In the genomic region with DNA sequence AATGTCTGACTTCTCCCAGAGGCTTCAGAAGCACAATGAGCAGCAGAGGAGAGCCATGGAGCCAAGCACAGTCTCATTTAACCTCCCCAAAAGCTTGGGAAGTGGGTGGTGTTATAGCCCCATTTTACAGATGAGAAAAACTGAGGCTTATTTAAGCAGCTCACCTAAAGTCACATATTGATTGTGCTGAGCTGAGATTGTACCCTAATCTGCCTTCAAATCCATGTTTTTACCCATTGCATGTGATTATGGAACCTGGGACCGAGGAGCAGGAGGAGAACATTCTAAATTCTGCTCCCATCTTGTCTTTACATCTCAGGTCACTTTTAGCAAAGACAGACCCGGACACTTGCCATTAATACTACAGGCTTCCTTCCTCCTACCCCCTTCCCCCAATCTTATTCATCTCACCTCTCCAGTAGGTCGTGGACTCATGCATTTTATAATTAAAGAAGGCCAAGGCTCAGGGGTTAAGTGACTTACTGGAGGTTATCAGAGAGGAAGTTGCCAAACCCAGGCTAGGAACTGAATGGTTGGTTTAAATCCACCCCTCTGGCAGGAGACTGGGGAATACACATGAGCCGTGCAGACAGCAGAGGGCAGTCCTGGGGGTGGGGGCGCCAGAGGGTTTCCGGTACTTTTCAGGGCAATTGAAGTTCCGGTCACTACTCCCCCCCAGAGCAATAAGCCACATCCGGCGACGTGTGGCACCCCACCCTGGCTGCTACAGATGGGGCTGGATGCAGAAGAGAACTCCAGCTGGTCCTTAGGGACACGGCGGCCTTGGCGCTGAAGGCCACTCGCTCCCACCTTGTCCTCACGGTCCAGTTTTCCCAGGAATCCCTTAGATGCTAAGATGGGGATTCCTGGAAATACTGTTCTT, we compare ENCODE assay signal across 11 cellular contexts. TPM values are rescaled to one million over a fixed set of nuclear protein-coding genes. Genes with fewer than 3 reads are reported as not detected.
DNase-seq lines count a peak whose midpoint lies in the region; ATAC-seq and TF ChIP-seq lines count a peak whose summit lies in the region.
"Had no signal": no experiment of that assay in that cellular context is flagged by ENCODE, and none has a peak within 500 bp of the region (broad histone marks: within the 10 kb centered on the region; RNA-seq: fewer than 3 reads in every experiment).

No MANE protein-coding gene starts in this region.

- H3K36me3 ChIP-seq in gastroesophageal sphincter (peaks cover 3 to 57% of the 10 kb centered on the region in 2 donors), psoas muscle (ENCODE audit: insufficient read depth in 1 of 2, low read depth in 1 of 2) (peaks cover 0 to 5% of the 10 kb centered on the region in 2 donors)

- DNase-seq in SKM-1 (lab: John Stamatoyannopoulos, UW; ENCODE audit: unreplicated experiment) (peak; percentile 88), psoas muscle (peak; percentile 58 to 75), T-helper 17 cell (no peak), NCI-H345 (lab: John Stamatoyannopoulos, UW) (no peak), amniotic stem cell (lab: John Stamatoyannopoulos, UW) (no peak), LoVo (ENCODE audit: low spot score) (no peak)
- DNase-seq: activated CD4-positive, alpha-beta T cell treated with anti-CD3 and anti-CD28 coated beads, Interleukin-2, amount 50 U/mL, for 1 hour; stimulated activated CD4-positive, alpha-beta T cell treated with anti-CD3 and anti-CD28 coated beads, Interleukin-12 subunit alpha, Interleukin-12 subunit beta, amount 100 ng/mL, for 4 hours had no signal

- H3K27ac Mint-ChIP-seq in T-helper 17 cell: no peak overlapping the region

- intact Hi-C loops in psoas muscle (cut with DNase I): loop anchor here in 1 of 2 donors (5.0 to 10.0 kb wide), 2 partner anchors 113 to 165 kb away; no protein-coding TSS in a partner anchor

- 17 to 26% methylated on average over 2 to 3 of the region's 15 CpGs for WGBS in gastroesophageal sphincter (ENCODE audit: low coverage in 1 of 2), 2 donors
- 52 to 56% (median 55%) methylated on average over 15 of the region's 15 CpGs for WGBS in psoas muscle, 3 donors

- H3K27me3 ChIP-seq in gastroesophageal sphincter: no peaks in the 10 kb centered on the region
- no peaks in the 10 kb centered on the region for H3K27me3 ChIP-seq in psoas muscle (ENCODE audit: insufficient read depth in 3 of 3, low read length in 2 of 3)

- TF ChIP-seq POLR2A in gastroesophageal sphincter (IDR thresholded peaks at IDR 0.05): peak; percentile 16

- no peak for TF ChIP-seq EP300 in gastroesophageal sphincter (IDR thresholded peaks at IDR 0.05)

- no peak overlapping the region for H3K4me3 Mint-ChIP-seq in T-helper 17 cell

- H3K4me3 ChIP-seq in gastroesophageal sphincter (no peak overlapping the region), psoas muscle (no peak overlapping the region)

- ATAC-seq in gastroesophageal sphincter (peak; percentile 10), psoas muscle (peak in 3 of 4 donors; percentile 23 to 47 (median 37)), T-helper 17 cell (no peak)

- TF ChIP-seq CTCF in GM12873 (IDR thresholded peaks at IDR 0.05; ENCODE audit: insufficient read depth, low read depth, low read length, missing control alignments): peak; percentile 17
- TF ChIP-seq CTCF in gastroesophageal sphincter (IDR thresholded peaks at IDR 0.05): peak in 3 of 4 experiments; percentile 23 to 42 (median 32)
- peak; percentile 6 for TF ChIP-seq CTCF in psoas muscle (IDR thresholded peaks at IDR 0.05)

- no peaks in the 10 kb centered on the region for H3K36me3 Mint-ChIP-seq in T-helper 17 cell (ENCODE audit: low read depth)

- H3K9me3 ChIP-seq in gastroesophageal sphincter (peaks cover 0 to 5% (median 0%) of the 10 kb centered on the region in 3 donors), psoas muscle (no peaks in the 10 kb centered on the region), T-helper 17 cell (ENCODE audit: control insufficient read depth, low read length, poor library complexity, severe bottlenecking) (no peaks in the 10 kb centered on the region)

- H3K4me1 ChIP-seq in gastroesophageal sphincter: peaks cover 0 to 65% (median 5%) of the 10 kb centered on the region in 3 donors
- peaks cover 8% of the 10 kb centered on the region for H3K4me1 ChIP-seq in psoas muscle

- H3K27ac ChIP-seq in gastroesophageal sphincter (peak overlapping the region; percentile 93 to 100 (median 95)), psoas muscle (peak overlapping the region; percentile 63)

- peaks cover 2% of the 10 kb centered on the region for H3K4me1 Mint-ChIP-seq in T-helper 17 cell

- H3K27me3 Mint-ChIP-seq in T-helper 17 cell: peaks cover 4% of the 10 kb centered on the region

RNA-seq across cellular contexts. Expression of gene IL17B, which starts 51.0 kb away (rescaled TPM):
- total RNA-seq in gastroesophageal sphincter (1 to 10 TPM; 2.3 to 7.2 (median 4.0) TPM), psoas muscle (under 1 TPM in 1 of 4 donors, not detected in 3; 0.58 TPM), T-helper 17 cell (not detected)
- polyA plus RNA-seq in psoas muscle: under 1 TPM in 2 of 3 donors, not detected in 1; 0.08 to 0.42 TPM
- total RNA-seq: HT-29 had no signal

Comparison
In these comparisons a context has a peak if more than half of its experiments do, and no peak if none do; other contexts are left out.
1. DNase-seq: peak in SKM-1 (single experiment) and psoas muscle (2 of 2); none in T-helper 17 cell (0 of 3), NCI-H345 (single experiment), amniotic stem cell (single experiment) and LoVo (single experiment).
2. Peak in every context shown above with its lines, with median percentiles within 50 percentile points of each other: CTCF ChIP-seq.